Comparison of ENCODE assay signal across 9 cellular contexts in genomic region chr15:70504305-70504951, GRCh38.
DNase-seq lines count a peak whose midpoint lies in the region; ATAC-seq, FAIRE-seq and TF ChIP-seq lines count a peak whose summit lies in the region.
"Had no signal": no experiment of that assay in that cellular context is flagged by ENCODE, and none has a peak within 500 bp of the region (broad histone marks: within the 10 kb centered on the region; RNA-seq: fewer than 3 reads in every experiment).

No MANE protein-coding gene starts in this region.

- H3K27me3 Mint-ChIP-seq in activated naive CD4-positive, alpha-beta T cell treated with anti-CD3 and anti-CD28 coated beads for 36 hours (ENCODE audit: low read depth), result no peaks in the 10 kb centered on the region
- peaks cover 0 to 22% of the 10 kb centered on the region in 2 donors for H3K27me3 Mint-ChIP-seq in natural killer cell treated with Interleukin-12 subunit alpha and Interleukin-12 subunit beta and Interleukin-15 and Interleukin-18, amount 100 ng/mL, for 72 hours

- intact Hi-C loops in activated naive CD4-positive, alpha-beta T cell treated with anti-CD3 and anti-CD28 coated beads for 36 hours (cut with micrococcal nuclease), result loop anchor here (2.0 kb wide), 3 partner anchors 44 to 264 kb away; no protein-coding TSS in a partner anchor

- DNase-seq in activated naive CD4-positive, alpha-beta T cell treated with anti-CD3 and anti-CD28 coated beads for 36 hours, result peak; percentile 81
- DNase-seq in activated naive CD4-positive, alpha-beta T cell treated with anti-CD3 and anti-CD28 coated beads, Interleukin-2, amount 50 U/mL, for 16 hours, result no peak
- DNase-seq in NB4 (ENCODE audit: low read depth) (peak; percentile 86), bronchial epithelial cell (ENCODE audit: low read depth) (peak; percentile 52), dedifferentiated amniotic fluid mesenchymal stem cell (ENCODE audit: extremely low spot score) (no peak), SIG-M5 (lab: John Stamatoyannopoulos, UW) (no peak)
- DNase-seq in natural killer cell treated with Interleukin-12 subunit alpha and Interleukin-12 subunit beta and Interleukin-15 and Interleukin-18, amount 100 ng/mL, for 72 hours (ENCODE audit: low spot score), result peak; percentile 65

- no peaks in the 10 kb centered on the region for H3K36me3 Mint-ChIP-seq in activated naive CD4-positive, alpha-beta T cell treated with anti-CD3 and anti-CD28 coated beads for 36 hours (ENCODE audit: low read depth)
- H3K36me3 Mint-ChIP-seq in natural killer cell treated with Interleukin-12 subunit alpha and Interleukin-12 subunit beta and Interleukin-15 and Interleukin-18, amount 100 ng/mL, for 72 hours, result peaks cover 6% of the 10 kb centered on the region

- peaks cover 6% of the 10 kb centered on the region for H3K9me3 Mint-ChIP-seq in activated naive CD4-positive, alpha-beta T cell treated with anti-CD3 and anti-CD28 coated beads for 36 hours
- no peaks in the 10 kb centered on the region for H3K9me3 Mint-ChIP-seq in natural killer cell treated with Interleukin-12 subunit alpha and Interleukin-12 subunit beta and Interleukin-15 and Interleukin-18, amount 100 ng/mL, for 72 hours

- peak; percentile 45 for ATAC-seq in HG02571 (IDR thresholded peaks at IDR 0.05; ENCODE audit: unreplicated experiment)
- ATAC-seq in natural killer cell treated with Interleukin-12 subunit alpha and Interleukin-12 subunit beta and Interleukin-15 and Interleukin-18, amount 100 ng/mL, for 72 hours, result peak; percentile 67 to 77

- H3K4me3 Mint-ChIP-seq in activated naive CD4-positive, alpha-beta T cell treated with anti-CD3 and anti-CD28 coated beads for 36 hours, result peak overlapping the region; percentile 27
- peak overlapping the region; percentile 60 for H3K4me3 Mint-ChIP-seq in natural killer cell treated with Interleukin-12 subunit alpha and Interleukin-12 subunit beta and Interleukin-15 and Interleukin-18, amount 100 ng/mL, for 72 hours

- TF ChIP-seq POLR2A in NB4 (IDR thresholded peaks at IDR 0.05; ENCODE audit: extremely low read depth, insufficient read length), result no peak

- no peaks in the 10 kb centered on the region for H3K36me3 ChIP-seq in bronchial epithelial cell (ENCODE audit: control insufficient read depth, insufficient read depth, low read length)

- H3K4me3 ChIP-seq in NB4 (ENCODE audit: low read depth, low read length), result no peak overlapping the region
- no peak overlapping the region for H3K4me3 ChIP-seq in bronchial epithelial cell (ENCODE audit: low read depth, low read length)
- H3K4me3 ChIP-seq: dorsolateral prefrontal cortex had no signal

- no peak for FAIRE-seq in bronchial epithelial cell (lab: Jason Lieb, UNC)

- peaks cover 5% of the 10 kb centered on the region for H3K27me3 ChIP-seq in bronchial epithelial cell (ENCODE audit: control insufficient read depth, insufficient read depth, low read length)

- peaks cover 85% of the 10 kb centered on the region for H3K4me1 Mint-ChIP-seq in activated naive CD4-positive, alpha-beta T cell treated with anti-CD3 and anti-CD28 coated beads for 36 hours (ENCODE audit: low read depth)
- peaks cover 47 to 61% of the 10 kb centered on the region in 2 donors for H3K4me1 Mint-ChIP-seq in natural killer cell treated with Interleukin-12 subunit alpha and Interleukin-12 subunit beta and Interleukin-15 and Interleukin-18, amount 100 ng/mL, for 72 hours (ENCODE audit: low read depth in 2 of 2)

- peak overlapping the region; percentile 79 for H3K27ac Mint-ChIP-seq in activated naive CD4-positive, alpha-beta T cell treated with anti-CD3 and anti-CD28 coated beads for 36 hours
- H3K27ac Mint-ChIP-seq in natural killer cell treated with Interleukin-12 subunit alpha and Interleukin-12 subunit beta and Interleukin-15 and Interleukin-18, amount 100 ng/mL, for 72 hours, result peak overlapping the region in 1 of 2 donors; percentile 14

- CTCF ChIA-PET in activated naive CD4-positive, alpha-beta T cell treated with anti-CD3 and anti-CD28 coated beads for 36 hours (lab: Charles Lee), result interaction anchor here (0.6 to 12.3 kb wide), 13 partner anchors 8 to 1041 kb away, joined by 3 to 120 read pairs (median 3); no protein-coding TSS in a partner anchor

- TF ChIP-seq CTCF in NB4 (IDR thresholded peaks at IDR 0.05; ENCODE audit: low read depth, low read length) (no peak), bronchial epithelial cell (IDR thresholded peaks at IDR 0.05; ENCODE audit: insufficient read depth, low read length, severe bottlenecking) (no peak)

Comparison
In these comparisons a context has a peak if more than half of its experiments do, and no peak if none do; other contexts are left out.
1. DNase-seq: peak in activated naive CD4-positive, alpha-beta T cell treated with anti-CD3 and anti-CD28 coated beads for 36 hours (single experiment), NB4 (single experiment), bronchial epithelial cell (single experiment) and natural killer cell treated with Interleukin-12 subunit alpha and Interleukin-12 subunit beta and Interleukin-15 and Interleukin-18, amount 100 ng/mL, for 72 hours (single experiment); none in activated naive CD4-positive, alpha-beta T cell treated with anti-CD3 and anti-CD28 coated beads, Interleukin-2, amount 50 U/mL, for 16 hours (single experiment), dedifferentiated amniotic fluid mesenchymal stem cell (single experiment) and SIG-M5 (single experiment).